In the genomic region with DNA sequence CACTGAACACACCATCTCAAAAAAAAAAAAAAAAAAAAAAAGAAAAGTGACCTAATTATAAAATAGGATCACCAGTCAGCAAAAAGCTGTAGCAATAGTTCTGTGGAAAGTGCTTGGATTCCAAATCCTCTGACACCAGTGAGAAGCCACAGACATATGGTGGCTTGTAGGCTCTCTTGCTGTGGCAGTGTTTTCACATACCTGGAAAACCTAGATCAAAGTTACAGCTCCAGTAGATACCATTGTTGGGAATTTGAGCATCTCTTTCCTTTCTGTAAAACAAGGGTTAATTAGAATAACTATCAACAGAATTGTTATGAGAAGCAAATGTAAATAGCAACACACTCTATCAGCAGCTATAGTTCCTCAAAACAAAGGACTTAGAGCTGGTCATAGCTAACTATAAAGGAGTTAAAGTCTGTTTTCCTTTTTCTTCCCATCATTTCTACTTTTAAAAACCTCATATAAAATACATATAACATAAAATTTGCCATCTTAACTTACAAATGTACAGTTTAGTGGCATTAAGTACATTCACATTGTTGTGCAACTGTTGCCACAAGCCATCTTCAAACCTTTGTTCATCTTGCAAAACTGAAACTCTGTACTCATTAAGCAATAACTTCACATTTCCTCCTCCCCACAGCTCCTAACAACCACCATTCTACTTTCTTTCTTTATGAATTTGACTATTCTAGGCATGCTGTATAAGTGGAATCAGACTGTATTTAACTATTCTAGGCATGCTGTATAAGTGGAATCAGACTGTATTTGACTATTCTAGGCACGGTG, we compare ENCODE assay signal across 11 cellular contexts. TPM values are rescaled to one million over a fixed set of nuclear protein-coding genes. Genes with fewer than 3 reads are reported as not detected.
A peak's percentile ranks its signal among the peaks of the same experiment; 100 is the strongest.
DNase-seq lines count a peak whose midpoint lies in the region; ATAC-seq and TF ChIP-seq lines count a peak whose summit lies in the region.
"Had no signal": no experiment of that assay in that cellular context is flagged by ENCODE, and none has a peak within 500 bp of the region (broad histone marks: within the 10 kb centered on the region; RNA-seq: fewer than 3 reads in every experiment).

No MANE protein-coding gene starts in this region.

- peaks cover 19% of the 10 kb centered on the region for H3K4me1 ChIP-seq in left ventricle myocardium inferior
- peaks cover 0 to 61% (median 0%) of the 10 kb centered on the region in 12 donors for H3K4me1 ChIP-seq in heart left ventricle

- intact Hi-C loops in left ventricle myocardium inferior (cut with micrococcal nuclease), result no loop called here
- intact Hi-C loops in heart left ventricle (cut with DNase I), result no loop called here

- H3K4me1 Mint-ChIP-seq in stimulated activated effector memory CD8-positive, alpha-beta T cell treated with anti-CD3 and anti-CD28 coated beads, Interleukin-12 subunit alpha, Interleukin-12 subunit beta, amount 100 ng/mL, for 72 hours, result peaks cover 23% of the 10 kb centered on the region

- H3K36me3 ChIP-seq in left ventricle myocardium inferior (no peaks in the 10 kb centered on the region), heart left ventricle (no peaks in the 10 kb centered on the region), SK-N-MC (ENCODE audit: insufficient read depth, low read length) (no peaks in the 10 kb centered on the region)

- peak overlapping the region; percentile 12 for H3K27ac ChIP-seq in left ventricle myocardium inferior (replicated peaks)
- H3K27ac ChIP-seq in heart left ventricle, result peak overlapping the region in 1 of 12 donors; percentile 82
- H3K27ac ChIP-seq in SK-N-MC, result peak overlapping the region; percentile 34; the same call in 1 of the 2 replicates

- H3K27ac Mint-ChIP-seq in stimulated activated effector memory CD8-positive, alpha-beta T cell treated with anti-CD3 and anti-CD28 coated beads, Interleukin-12 subunit alpha, Interleukin-12 subunit beta, amount 100 ng/mL, for 72 hours, result no peak overlapping the region
- H3K27ac Mint-ChIP-seq: nephron had no signal

- no peak overlapping the region for H3K4me3 Mint-ChIP-seq in stimulated activated effector memory CD8-positive, alpha-beta T cell treated with anti-CD3 and anti-CD28 coated beads, Interleukin-12 subunit alpha, Interleukin-12 subunit beta, amount 100 ng/mL, for 72 hours
- H3K4me3 Mint-ChIP-seq: nephron had no signal

- H3K4me3 ChIP-seq in left ventricle myocardium inferior, result no peak overlapping the region
- H3K4me3 ChIP-seq in heart left ventricle, result no peak overlapping the region
- H3K4me3 ChIP-seq in SK-N-MC, result no peak overlapping the region

- TF ChIP-seq CTCF in left ventricle myocardium inferior (IDR thresholded peaks at IDR 0.05; ENCODE audit: borderline replicate concordance) (no peak), heart left ventricle (IDR thresholded peaks at IDR 0.05) (no peak)

- no peak for DNase-seq in left ventricle myocardium inferior
- no peak for DNase-seq in heart left ventricle
- no peak for DNase-seq in SK-N-MC (ENCODE audit: low read depth, low spot score)
- no peak for DNase-seq in stimulated activated effector memory CD8-positive, alpha-beta T cell treated with anti-CD3 and anti-CD28 coated beads, Interleukin-12 subunit alpha, Interleukin-12 subunit beta, amount 100 ng/mL, for 72 hours (ENCODE audit: low spot score in 2 of 2)
- DNase-seq in DMS153 (lab: John Stamatoyannopoulos, UW), result no peak
- no peak for DNase-seq in NCI-H510A (lab: John Stamatoyannopoulos, UW)
- no peak for DNase-seq in RKO (ENCODE audit: low spot score)
- DNase-seq: NCI-H1092 treated with DMSO at 0.1 percent for 48 hours, SK-N-SH had no signal

- ATAC-seq in heart left ventricle, result no peak
- peak; percentile 90 for ATAC-seq in HG03097 (IDR thresholded peaks at IDR 0.05; ENCODE audit: low FRiP score, unreplicated experiment)
- peak; percentile 77 for ATAC-seq in stimulated activated effector memory CD8-positive, alpha-beta T cell treated with anti-CD3 and anti-CD28 coated beads, Interleukin-12 subunit alpha, Interleukin-12 subunit beta, amount 100 ng/mL, for 72 hours

- H3K9me3 ChIP-seq in left ventricle myocardium inferior (replicated peaks) (no peaks in the 10 kb centered on the region), heart left ventricle (no peaks in the 10 kb centered on the region), SK-N-MC (ENCODE audit: low read depth, low read length) (no peaks in the 10 kb centered on the region)
- H3K9me3 ChIP-seq: SK-N-SH had no signal

- no peaks in the 10 kb centered on the region for H3K9me3 Mint-ChIP-seq in stimulated activated effector memory CD8-positive, alpha-beta T cell treated with anti-CD3 and anti-CD28 coated beads, Interleukin-12 subunit alpha, Interleukin-12 subunit beta, amount 100 ng/mL, for 72 hours
- H3K9me3 Mint-ChIP-seq: nephron had no signal

- no peaks in the 10 kb centered on the region for H3K36me3 Mint-ChIP-seq in stimulated activated effector memory CD8-positive, alpha-beta T cell treated with anti-CD3 and anti-CD28 coated beads, Interleukin-12 subunit alpha, Interleukin-12 subunit beta, amount 100 ng/mL, for 72 hours

- TF ChIP-seq POLR2A in heart left ventricle (IDR thresholded peaks at IDR 0.05), result no peak

- H3K9ac ChIP-seq in SK-N-MC (ENCODE audit: insufficient read length), result no peak overlapping the region
- H3K9ac ChIP-seq: SK-N-SH had no signal

- H3K27me3 ChIP-seq in left ventricle myocardium inferior (ENCODE audit: low read depth) (peaks cover 58% of the 10 kb centered on the region), heart left ventricle (peaks cover 0 to 26% (median 8%) of the 10 kb centered on the region in 9 donors)

- 91 to 95% (median 92%) methylated on average over 1 of the region's 1 CpG for whole genome bisulfite sequencing in heart left ventricle, 4 donors

RNA-seq across cellular contexts. Expression of a gene that starts 4.3 kb away (rescaled TPM):
- 0.36 TPM for total RNA-seq in left ventricle myocardium inferior
- 1 to 10 TPM in 2 of 9 donors, under 1 TPM in 7; 0.20 to 4.4 (median 0.33) TPM for total RNA-seq in heart left ventricle
- polyA plus RNA-seq in heart left ventricle, result under 1 TPM; 0.07 to 0.08 TPM
- polyA plus RNA-seq: SK-N-SH had no signal

RNA-seq across cellular contexts. Expression of a gene that starts 46.2 kb away (rescaled TPM):
- total RNA-seq in left ventricle myocardium inferior (17.3 TPM), heart left ventricle (10 to 100 TPM; 10.2 to 17.4 (median 16.7) TPM)
- polyA plus RNA-seq in heart left ventricle, result 10 to 100 TPM; 20.2 to 21.5 TPM

Comparison
In these comparisons a context has a peak if more than half of its experiments do, and no peak if none do; other contexts are left out.
1. ATAC-seq: peak in HG03097 (single experiment) and stimulated activated effector memory CD8-positive, alpha-beta T cell treated with anti-CD3 and anti-CD28 coated beads, Interleukin-12 subunit alpha, Interleukin-12 subunit beta, amount 100 ng/mL, for 72 hours (single experiment); none in heart left ventricle (0 of 4).